In the genomic region with DNA sequence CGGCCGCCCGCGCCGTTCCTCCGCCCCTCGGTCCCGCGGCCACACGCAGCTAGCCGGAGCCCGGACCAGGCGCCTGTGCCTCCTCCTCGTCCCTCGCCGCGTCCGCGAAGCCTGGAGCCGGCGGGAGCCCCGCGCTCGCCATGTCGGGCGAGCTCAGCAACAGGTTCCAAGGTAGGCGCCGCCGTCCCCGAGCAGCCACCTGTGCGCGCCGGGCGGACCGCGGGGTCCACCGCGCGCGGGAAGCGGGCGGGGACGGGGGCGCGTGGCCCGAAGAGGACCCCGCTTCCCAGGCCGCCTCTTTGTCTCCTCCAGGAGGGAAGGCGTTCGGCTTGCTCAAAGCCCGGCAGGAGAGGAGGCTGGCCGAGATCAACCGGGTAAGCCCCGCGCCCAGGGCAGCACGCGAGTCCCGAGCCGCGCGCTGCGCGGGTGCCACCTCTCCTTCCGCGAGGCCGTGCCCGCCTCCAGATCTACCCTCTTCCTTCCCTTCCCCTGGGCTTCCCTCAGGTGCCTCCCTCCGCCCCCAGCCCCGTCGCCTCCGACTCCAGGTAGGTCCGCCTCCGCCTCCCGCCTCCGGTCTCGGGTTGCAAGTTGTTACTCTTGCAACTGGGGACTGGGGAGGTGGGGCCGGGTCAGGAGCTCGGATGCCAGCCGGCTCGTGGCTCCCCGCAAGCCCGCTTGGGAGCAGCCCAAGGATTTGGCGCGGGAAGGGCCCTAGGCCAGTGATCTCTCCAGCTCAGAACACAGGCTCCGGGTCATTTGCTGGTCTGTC, we compare ENCODE assay signal across 8 cellular contexts. TPM values are rescaled to one million over a fixed set of nuclear protein-coding genes. Genes with fewer than 3 reads are reported as not detected.
DNase-seq lines count a peak whose midpoint lies in the region; ATAC-seq and TF ChIP-seq lines count a peak whose summit lies in the region.

A gene (plus strand): TSS at position 42 of the 769 bp plus-strand sequence. CDS start 99 bp downstream, at position 141.

- peaks cover 67% of the 10 kb centered on the region for H3K27me3 ChIP-seq in gastroesophageal sphincter

- H3K27me3 Mint-ChIP-seq in activated CD8-positive, alpha-beta memory T cell treated with anti-CD3 and anti-CD28 coated beads, Interleukin-2, amount 10 ng/mL, durations not matched to agents 7 days and 5 days = peaks cover 40% of the 10 kb centered on the region

- peak within 1 kb of the TSS; percentile 22 for H3K4me3 Mint-ChIP-seq in activated CD8-positive, alpha-beta memory T cell treated with anti-CD3 and anti-CD28 coated beads, Interleukin-2, amount 10 ng/mL, durations not matched to agents 7 days and 5 days

- TF ChIP-seq POLR2A in gastroesophageal sphincter (IDR thresholded peaks at IDR 0.05) = peak in 1 of 2 donors; percentile 30

- CTCF ChIA-PET in activated CD8-positive, alpha-beta memory T cell treated with anti-CD3 and anti-CD28 coated beads, Interleukin-2, amount 10 ng/mL, durations not matched to agents 7 days and 5 days (lab: Charles Lee) = interaction anchor here (0.7 kb wide), 1 partner anchor 14 kb away, joined by 3 read pairs; no protein-coding TSS in a partner anchor

- H3K9me3 Mint-ChIP-seq in activated CD8-positive, alpha-beta memory T cell treated with anti-CD3 and anti-CD28 coated beads, Interleukin-2, amount 10 ng/mL, durations not matched to agents 7 days and 5 days (ENCODE audit: low read depth) = no peaks in the 10 kb centered on the region

- peak within 1 kb of the TSS; percentile 82 for H3K27ac ChIP-seq in C4-2B
- peak within 1 kb of the TSS in 3 of 4 donors; percentile 64 to 78 (median 64) for H3K27ac ChIP-seq in gastroesophageal sphincter

- peak; percentile 38 for ATAC-seq in activated CD8-positive, alpha-beta memory T cell treated with anti-CD3 and anti-CD28 coated beads, Interleukin-2, amount 10 ng/mL, durations not matched to agents 7 days and 5 days
- ATAC-seq in gastroesophageal sphincter (peak; percentile 35), GM21367 (IDR thresholded peaks at IDR 0.05; ENCODE audit: unreplicated experiment) (no peak), HG02763 (IDR thresholded peaks at IDR 0.05; ENCODE audit: unreplicated experiment) (no peak)

- H3K27ac Mint-ChIP-seq in activated CD8-positive, alpha-beta memory T cell treated with anti-CD3 and anti-CD28 coated beads, Interleukin-2, amount 10 ng/mL, durations not matched to agents 7 days and 5 days = no peak within 1 kb of the TSS

- no peak for DNase-seq in Jurkat, Clone E6-1 (ENCODE audit: low read depth, low spot score)
- no peak for DNase-seq in activated CD8-positive, alpha-beta memory T cell treated with anti-CD3 and anti-CD28 coated beads, Interleukin-2, amount 10 ng/mL, durations not matched to agents 7 days and 5 days
- no peak for DNase-seq in occipital lobe (lab: John Stamatoyannopoulos, UW)
- no peak for DNase-seq in T-helper 9 cell

- 0% methylated on average over 7 of the region's 85 CpGs; no CpG with 5 or more reads in 1 of the 2 donors for WGBS in gastroesophageal sphincter (ENCODE audit: low coverage in 1 of 2), 2 donors

- no peaks in the 10 kb centered on the region for H3K36me3 ChIP-seq in gastroesophageal sphincter

- H3K9me3 ChIP-seq in gastroesophageal sphincter = no peaks in the 10 kb centered on the region

- H3K36me3 Mint-ChIP-seq in activated CD8-positive, alpha-beta memory T cell treated with anti-CD3 and anti-CD28 coated beads, Interleukin-2, amount 10 ng/mL, durations not matched to agents 7 days and 5 days = no peaks in the 10 kb centered on the region

- H3K4me1 Mint-ChIP-seq in activated CD8-positive, alpha-beta memory T cell treated with anti-CD3 and anti-CD28 coated beads, Interleukin-2, amount 10 ng/mL, durations not matched to agents 7 days and 5 days = peaks cover 8% of the 10 kb centered on the region

- peaks cover 0 to 38% (median 15%) of the 10 kb centered on the region in 3 donors for H3K4me1 ChIP-seq in gastroesophageal sphincter

- no peak for TF ChIP-seq CTCF in C4-2B (conservative IDR thresholded peaks at IDR 0.05)
- TF ChIP-seq CTCF in gastroesophageal sphincter (IDR thresholded peaks at IDR 0.05) = no peak

- no peak for TF ChIP-seq EP300 in gastroesophageal sphincter (IDR thresholded peaks at IDR 0.05)

- H3K4me3 ChIP-seq in Jurkat, Clone E6-1 (ENCODE audit: low read length) = peak within 1 kb of the TSS; percentile 40
- H3K4me3 ChIP-seq in gastroesophageal sphincter = peak within 1 kb of the TSS; percentile 18 to 60

RNA-seq across cellular contexts. Expression of the gene that starts here (rescaled TPM):
- 32.8 TPM for polyA plus RNA-seq in Jurkat, Clone E6-1 (2012; ENCODE audit: insufficient read depth, insufficient read length)
- total RNA-seq in activated CD8-positive, alpha-beta memory T cell treated with anti-CD3 and anti-CD28 coated beads, Interleukin-2, amount 10 ng/mL, durations not matched to agents 7 days and 5 days = under 1 TPM; 0.12 to 0.23 TPM
- total RNA-seq in gastroesophageal sphincter (10 to 100 TPM in 3 of 4 donors, 1 to 10 TPM in 1; 5.4 to 28.5 (median 17.1) TPM), occipital lobe (17.8 TPM)

Comparison
In these comparisons a context has a peak if more than half of its experiments do, and no peak if none do; other contexts are left out.
1. RNA of the gene that starts here (total RNA-seq): 5.4 to 28.5 TPM in gastroesophageal sphincter and 17.8 TPM in occipital lobe (single experiment); 0.12 to 0.23 TPM in activated CD8-positive, alpha-beta memory T cell treated with anti-CD3 and anti-CD28 coated beads, Interleukin-2, amount 10 ng/mL, durations not matched to agents 7 days and 5 days; every median in the first group is over 4 times any median in the second.
2. Peak in ATAC-seq in activated CD8-positive, alpha-beta memory T cell treated with anti-CD3 and anti-CD28 coated beads, Interleukin-2, amount 10 ng/mL, durations not matched to agents 7 days and 5 days; RNA of the gene not detected or under 1 TPM.